ENCODE assay signal across 14 cellular contexts in the genomic region with DNA sequence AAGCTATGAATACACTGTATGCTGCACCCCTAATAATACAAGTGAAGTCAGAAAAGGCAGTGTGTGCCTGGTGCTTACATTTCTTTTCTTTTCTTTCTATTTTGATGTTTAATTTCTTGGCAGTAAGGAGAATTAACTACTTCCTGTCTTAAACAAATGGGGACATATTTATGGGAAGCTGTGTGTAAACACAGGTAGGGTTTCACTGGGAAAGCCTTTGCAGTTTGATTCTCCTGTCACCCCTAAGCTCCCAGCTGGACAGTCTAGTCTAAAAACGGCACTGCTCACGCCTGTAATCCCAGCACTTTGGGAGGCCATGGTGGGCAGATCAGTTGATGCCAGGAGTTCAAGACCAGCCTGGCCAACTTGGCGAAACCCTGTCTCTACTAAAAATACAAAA.
"Had no signal": no experiment of that assay in that cellular context is flagged by ENCODE, and none has a peak within 500 bp of the region (broad histone marks: within the 10 kb centered on the region; RNA-seq: fewer than 3 reads in every experiment).

No MANE protein-coding gene starts in this region.

- H3K36me3 ChIP-seq: heart left ventricle, pancreas had no signal

- H3K4me3 ChIP-seq: dorsolateral prefrontal cortex, heart left ventricle, pancreas had no signal

- H3K9me3 ChIP-seq: pancreas had no signal

- DNase-seq: cortex of kidney; dorsolateral prefrontal cortex; effector CD8-positive, alpha-beta T cell; heart left ventricle; hippocampal formation; natural killer cell; occipital lobe; pancreas; small intestine; stimulated activated CD4-positive, alpha-beta T cell treated with anti-CD3 and anti-CD28 coated beads, Interleukin-2, amount 100 ng/mL, for 48 hours; stimulated activated naive CD4-positive, alpha-beta T cell treated with Interleukin-2 at 50 U/mL for 16 hours; trophoblast cell had no signal

- H3K27me3 ChIP-seq: dorsolateral prefrontal cortex, heart left ventricle, pancreas had no signal

- FAIRE-seq: frontal cortex, pancreas, small intestine had no signal

- ATAC-seq: left lobe of liver, natural killer cell, pancreas had no signal

- H3K4me1 ChIP-seq: pancreas had no signal

- H3K27ac ChIP-seq: dorsolateral prefrontal cortex, heart left ventricle, pancreas had no signal
